In the genomic region with DNA sequence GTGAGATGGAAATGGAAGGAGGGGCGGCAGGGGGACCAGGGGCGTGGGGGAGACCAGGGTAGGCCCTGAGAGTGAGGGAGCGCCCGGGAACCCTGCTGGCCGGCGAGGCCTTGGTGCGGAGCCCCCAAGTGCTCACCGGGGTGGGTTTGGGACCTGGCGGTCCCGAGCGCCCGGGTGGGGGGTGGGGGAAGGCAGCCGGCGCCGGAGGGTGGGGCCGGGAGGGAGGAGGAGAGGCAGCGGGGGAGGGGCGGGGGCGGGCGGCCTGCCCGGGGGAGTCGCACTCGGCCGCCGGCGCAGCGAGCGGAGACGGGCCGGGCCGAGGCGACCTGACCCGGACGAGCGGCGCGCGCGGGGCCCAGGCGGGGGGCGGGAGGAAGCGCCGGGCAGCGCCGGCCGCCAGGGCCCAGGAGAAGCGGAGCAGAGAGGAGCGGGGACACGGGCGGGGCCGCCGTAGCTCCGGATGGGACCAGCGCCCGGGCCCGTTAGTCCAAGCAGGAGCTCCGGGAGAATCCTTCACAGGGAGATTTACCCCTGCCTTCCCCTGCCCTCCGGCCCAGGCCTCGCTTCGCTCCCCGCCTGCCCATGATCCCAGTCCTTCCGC, we compare ENCODE assay signal across 8 cellular contexts. TPM values are rescaled to one million over a fixed set of nuclear protein-coding genes. Genes with fewer than 3 reads are reported as not detected.
DNase-seq lines count a peak whose midpoint lies in the region; ATAC-seq and TF ChIP-seq lines count a peak whose summit lies in the region.

A gene (plus strand): TSS at position 271 of the 601 bp plus-strand sequence. CDS start 818 bp downstream, outside the sequence.

- H3K9me3 ChIP-seq in iPS-15b (ENCODE audit: control insufficient read depth, insufficient read depth, low read length): no peaks in the 10 kb centered on the region
- no peaks in the 10 kb centered on the region for H3K9me3 ChIP-seq in gastrocnemius medialis

- H3K27ac ChIP-seq in gastrocnemius medialis: peak within 1 kb of the TSS; percentile 81 to 88 (median 84)

- H3K4me3 ChIP-seq in astrocyte of the spinal cord (ENCODE audit: low read depth, low read length) (peak within 1 kb of the TSS; percentile 53), iPS-15b (ENCODE audit: low read depth, low read length) (peak within 1 kb of the TSS; percentile 62), gastrocnemius medialis (peak within 1 kb of the TSS; percentile 67 to 73 (median 69))

- H3K4me1 ChIP-seq in iPS-15b (ENCODE audit: control insufficient read depth, insufficient read depth, low read length) (peaks cover 2% of the 10 kb centered on the region), gastrocnemius medialis (peaks cover 29 to 34% of the 10 kb centered on the region in 2 donors)

- peak within 1 kb of the TSS; percentile 70 for H3K9ac ChIP-seq in iPS-15b (ENCODE audit: low read depth, low read length)

- in situ Hi-C loops in astrocyte of the spinal cord (cut with HindIII; ENCODE audit: low sequenced_read_pairs) (no loop called here), gastrocnemius medialis (cut with MboI; ENCODE audit: low sequenced_read_pairs in 4 of 4) (loop anchor here in 2 of 4 donors (5.0 to 10.0 kb wide), 2 partner anchors 83 to 91 kb away; a partner anchor contains a TSS)

- DNase-seq in GM03348 (ENCODE audit: low spot score): peak; percentile 88
- DNase-seq in astrocyte of the spinal cord (ENCODE audit: low read depth, low spot score): no peak
- peak in 1 of 2 donors; percentile 47 for DNase-seq in gastrocnemius medialis
- no peak for DNase-seq in effector CD4-positive, alpha-beta T cell
- DNase-seq in NK-92 (lab: John Stamatoyannopoulos, UW; ENCODE audit: unreplicated experiment): no peak

- intact Hi-C loops in gastrocnemius medialis (cut with DNase I; ENCODE audit: low total_unique reads): loop anchor here (1.0 kb wide), 1 partner anchor 21 kb away; a partner anchor contains a TSS

- TF ChIP-seq CTCF in astrocyte of the spinal cord (IDR thresholded peaks at IDR 0.05; ENCODE audit: low read depth, low read length): no peak
- no peak for TF ChIP-seq CTCF in gastrocnemius medialis (IDR thresholded peaks at IDR 0.05 in 4 of 5, conservative IDR thresholded peaks at IDR 0.05 in 1 of 5)

- ATAC-seq in gastrocnemius medialis: peak; percentile 57 to 64
- no peak for ATAC-seq in GM19035 (IDR thresholded peaks at IDR 0.05; ENCODE audit: unreplicated experiment)
- ATAC-seq in GM21423 (IDR thresholded peaks at IDR 0.05; ENCODE audit: unreplicated experiment): no peak

- H3K36me3 ChIP-seq in iPS-15b (ENCODE audit: control insufficient read depth, insufficient read depth, low read length) (no peaks in the 10 kb centered on the region), gastrocnemius medialis (no peaks in the 10 kb centered on the region)

- H3K27me3 ChIP-seq in iPS-15b (ENCODE audit: control insufficient read depth, insufficient read depth, low read length) (peaks cover 3% of the 10 kb centered on the region), gastrocnemius medialis (no peaks in the 10 kb centered on the region)

- TF ChIP-seq POLR2A in gastrocnemius medialis (IDR thresholded peaks at IDR 0.05): peak in 1 of 2 donors; percentile 38

RNA-seq across cellular contexts. Expression of the gene that starts here (rescaled TPM):
- 10 to 100 TPM; 12.3 to 19.2 (median 16.3) TPM for total RNA-seq in gastrocnemius medialis

Comparison
In these comparisons a context has a peak if more than half of its experiments do, and no peak if none do; other contexts are left out.
1. ATAC-seq: peak in gastrocnemius medialis (2 of 2); none in GM19035 (single experiment) and GM21423 (single experiment).
2. Peak in every context shown above with its lines, with median percentiles within 50 percentile points of each other: H3K4me3 ChIP-seq.